Comparison of ENCODE assay signal across 10 cellular contexts in the genomic region with DNA sequence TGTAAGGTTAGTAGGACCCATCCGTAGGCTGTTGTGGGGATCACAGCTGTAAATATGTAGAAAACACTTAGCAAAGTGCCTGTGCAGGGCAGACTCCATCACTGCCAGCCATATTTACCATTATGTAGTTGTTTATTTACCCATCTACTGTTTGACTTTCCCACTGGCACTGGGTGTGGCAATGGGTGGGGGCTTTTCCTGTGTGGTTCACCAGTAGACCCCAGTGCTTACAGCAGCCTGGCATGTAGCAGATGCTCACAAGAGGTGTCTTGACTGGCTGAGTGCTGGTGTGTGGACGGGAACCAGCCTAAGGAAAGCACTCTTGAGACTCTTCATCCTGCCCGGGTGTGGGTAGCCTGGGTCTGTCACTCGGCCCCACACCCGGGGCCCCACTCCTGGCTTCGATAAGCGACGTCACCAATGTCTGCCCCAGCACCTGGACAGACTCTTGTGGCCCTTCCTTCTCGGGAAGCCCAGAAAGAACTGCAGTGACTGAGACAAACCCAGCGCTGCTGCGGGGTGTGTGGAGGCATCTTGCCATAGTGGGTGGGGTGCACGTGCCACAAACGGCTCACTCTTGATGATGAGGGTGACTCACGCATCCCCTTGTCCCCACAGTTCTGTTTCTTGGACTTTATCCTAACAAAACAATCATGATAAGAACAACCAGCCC.
DNase-seq lines count a peak whose midpoint lies in the region; ATAC-seq and TF ChIP-seq lines count a peak whose summit lies in the region.
"Had no signal": no experiment of that assay in that cellular context is flagged by ENCODE, and none has a peak within 500 bp of the region (broad histone marks: within the 10 kb centered on the region; RNA-seq: fewer than 3 reads in every experiment).

No MANE protein-coding gene starts in this region.

- H2BK15ac ChIP-seq in mesenchymal stem cell (ENCODE audit: low read depth, poor library complexity, severe bottlenecking), result no peak overlapping the region

- H3K9me3 Mint-ChIP-seq in CD14-positive monocyte, result peaks cover 0 to 6% (median 4%) of the 10 kb centered on the region in 7 donors
- H3K9me3 Mint-ChIP-seq in activated naive CD8-positive, alpha-beta T cell treated with anti-CD3 and anti-CD28 coated beads for 36 hours, result no peaks in the 10 kb centered on the region

- no peak overlapping the region for H2AFZ ChIP-seq in mesenchymal stem cell (ENCODE audit: low read depth, low read length)

- WGBS in mesenchymal stem cell, result 88% methylated on average over 13 of the region's 14 CpGs

- peaks cover 0 to 3% (median 0%) of the 10 kb centered on the region in 3 donors for H3K27me3 Mint-ChIP-seq in CD14-positive monocyte (ENCODE audit: low read depth in 3 of 3)
- H3K27me3 Mint-ChIP-seq in activated naive CD8-positive, alpha-beta T cell treated with anti-CD3 and anti-CD28 coated beads for 36 hours, result no peaks in the 10 kb centered on the region

- H3K9ac ChIP-seq in mesenchymal stem cell (ENCODE audit: low read length), result no peak overlapping the region

- H3K14ac ChIP-seq in mesenchymal stem cell (ENCODE audit: low read length in 2 of 2), result no peak overlapping the region

- H3K27ac ChIP-seq in KOPT-K1 (ENCODE audit: low read depth, low read length, poor library complexity, severe bottlenecking) (peak overlapping the region; percentile 100), mesenchymal stem cell (ENCODE audit: low read length, poor library complexity, severe bottlenecking) (no peak overlapping the region)

- no peaks in the 10 kb centered on the region for H3K27me3 ChIP-seq in mesenchymal stem cell (ENCODE audit: control insufficient read depth in 1 of 2, insufficient read depth in 1 of 2, low read length in 2 of 2)
- H3K27me3 ChIP-seq: dorsolateral prefrontal cortex had no signal

- H2BK5ac ChIP-seq in mesenchymal stem cell (ENCODE audit: low read depth, low read length, poor library complexity, severe bottlenecking), result peak overlapping the region; percentile 25

- no peak overlapping the region for H3K4me2 ChIP-seq in mesenchymal stem cell (ENCODE audit: low read length, poor library complexity, severe bottlenecking)

- H3K18ac ChIP-seq in mesenchymal stem cell (ENCODE audit: low read depth in 1 of 2, low read length in 2 of 2), result no peak overlapping the region

- H3K4me3 Mint-ChIP-seq in CD14-positive monocyte, result no peak overlapping the region
- peak overlapping the region; percentile 0 for H3K4me3 Mint-ChIP-seq in activated naive CD8-positive, alpha-beta T cell treated with anti-CD3 and anti-CD28 coated beads for 36 hours

- intact Hi-C loops in CD14-positive monocyte (cut with micrococcal nuclease), result no loop called here

- no peak overlapping the region for H3K23ac ChIP-seq in mesenchymal stem cell (ENCODE audit: low read length in 2 of 2)

- H4K8ac ChIP-seq in mesenchymal stem cell (ENCODE audit: low read length), result no peak overlapping the region

- peaks cover 46% of the 10 kb centered on the region for H3K79me1 ChIP-seq in mesenchymal stem cell (replicated peaks; ENCODE audit: low read length, poor library complexity, severe bottlenecking)

- no peak overlapping the region for H2BK120ac ChIP-seq in mesenchymal stem cell (ENCODE audit: low read depth, low read length)

- H3K4me3 ChIP-seq in mesenchymal stem cell (ENCODE audit: insufficient read depth in 1 of 2, low read depth in 1 of 2, low read length in 2 of 2), result no peak overlapping the region

- H2BK12ac ChIP-seq in mesenchymal stem cell (ENCODE audit: low read length in 2 of 2), result no peak overlapping the region

- peaks cover 16% of the 10 kb centered on the region for H3K4me1 ChIP-seq in mesenchymal stem cell (ENCODE audit: control insufficient read depth, insufficient read depth, low read depth, low read length)

- H3K9me3 ChIP-seq in KOPT-K1 (ENCODE audit: insufficient read depth, low read length, poor library complexity, severe bottlenecking), result no peaks in the 10 kb centered on the region
- no peaks in the 10 kb centered on the region for H3K9me3 ChIP-seq in mesenchymal stem cell (ENCODE audit: control insufficient read depth, low read length)

- H2AK5ac ChIP-seq in mesenchymal stem cell (ENCODE audit: low read length, severe bottlenecking), result no peak overlapping the region

- H3K36me3 ChIP-seq in KOPT-K1 (ENCODE audit: insufficient read depth, low read length) (no peaks in the 10 kb centered on the region), mesenchymal stem cell (ENCODE audit: control insufficient read depth in 1 of 2, insufficient read depth in 2 of 2, low read depth in 1 of 2, low read length in 2 of 2) (peaks cover 0 to 7% of the 10 kb centered on the region in 2 experiments)

- no peak overlapping the region for H3K4ac ChIP-seq in mesenchymal stem cell (ENCODE audit: low read depth in 1 of 2, low read length in 2 of 2)

- peaks cover 32 to 46% of the 10 kb centered on the region in 2 donors for H3K36me3 Mint-ChIP-seq in CD14-positive monocyte
- H3K36me3 Mint-ChIP-seq in activated naive CD8-positive, alpha-beta T cell treated with anti-CD3 and anti-CD28 coated beads for 36 hours, result peaks cover 21% of the 10 kb centered on the region

- peak overlapping the region; percentile 25 to 85 (median 58) for H3K27ac Mint-ChIP-seq in CD14-positive monocyte
- H3K27ac Mint-ChIP-seq in activated naive CD8-positive, alpha-beta T cell treated with anti-CD3 and anti-CD28 coated beads for 36 hours, result peak overlapping the region; percentile 93

- no peak overlapping the region for H4K91ac ChIP-seq in mesenchymal stem cell (ENCODE audit: low read length)

- no peak for ATAC-seq in HG02610 (IDR thresholded peaks at IDR 0.05; ENCODE audit: unreplicated experiment)

- peaks cover 48% of the 10 kb centered on the region for H3K4me1 Mint-ChIP-seq in CD14-positive monocyte
- peaks cover 70% of the 10 kb centered on the region for H3K4me1 Mint-ChIP-seq in activated naive CD8-positive, alpha-beta T cell treated with anti-CD3 and anti-CD28 coated beads for 36 hours

- no peak for TF ChIP-seq CTCF in CD14-positive monocyte (IDR thresholded peaks at IDR 0.05)

- DNase-seq in CD14-positive monocyte (ENCODE audit: low spot score), result no peak
- peak; percentile 28 for DNase-seq in activated naive CD8-positive, alpha-beta T cell treated with anti-CD3 and anti-CD28 coated beads for 36 hours
- no peak for DNase-seq in mesenchymal stem cell
- no peak for DNase-seq in NCI-H1436 treated with DMSO at 0.1 percent for 48 hours (lab: John Stamatoyannopoulos, UW)
- no peak for DNase-seq in C1 segment of cervical spinal cord (lab: John Stamatoyannopoulos, UW)
- DNase-seq in SKM-1 treated with dmso at 0.1 percent for 144 hours (lab: John Stamatoyannopoulos, UW; ENCODE audit: unreplicated experiment), result no peak
- DNase-seq: NCI-H1105 had no signal
